ENCODE assay signal across 15 cellular contexts in the genomic region with DNA sequence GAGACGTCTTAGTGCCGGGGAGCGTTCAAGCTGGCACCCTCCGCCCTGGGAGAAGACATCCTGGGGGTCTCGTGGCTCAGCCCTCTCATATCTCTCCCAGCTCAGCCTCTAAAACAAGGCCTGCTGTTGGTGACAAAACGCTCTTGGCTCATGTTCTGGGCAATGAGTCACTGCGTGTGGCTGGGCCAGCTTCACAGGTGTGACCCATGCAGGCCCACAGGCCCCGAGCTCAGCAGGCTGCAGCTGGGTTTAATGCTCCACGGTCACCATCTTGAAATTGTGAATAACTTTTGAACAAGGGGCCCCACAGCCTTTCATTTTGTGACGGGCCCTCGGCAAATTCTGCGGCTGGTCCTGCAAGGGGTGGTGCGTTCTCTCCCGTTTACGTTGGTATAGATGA. TPM values are rescaled to one million over a fixed set of nuclear protein-coding genes. Genes with fewer than 3 reads are reported as not detected.
DNase-seq lines count a peak whose midpoint lies in the region; ATAC-seq and TF ChIP-seq lines count a peak whose summit lies in the region.
"Had no signal": no experiment of that assay in that cellular context is flagged by ENCODE, and none has a peak within 500 bp of the region (broad histone marks: within the 10 kb centered on the region; RNA-seq: fewer than 3 reads in every experiment).

No MANE protein-coding gene starts in this region.

- no peaks in the 10 kb centered on the region for H3K79me2 ChIP-seq in mammary epithelial cell (ENCODE audit: insufficient read depth, low read length)

- H2AK9ac ChIP-seq in IMR-90 (replicated peaks; ENCODE audit: low read depth, low read length, poor library complexity): peak overlapping the region; percentile 72

- H3K56ac ChIP-seq in IMR-90 (ENCODE audit: extremely low read depth, insufficient read depth, low read length): no peak overlapping the region

- H3K36me3 ChIP-seq in IMR-90 (ENCODE audit: control insufficient read depth, insufficient read depth, low read length) (peaks cover under 1% of the 10 kb centered on the region; the same call in 1 of the 2 replicates), mammary epithelial cell (ENCODE audit: insufficient read depth, low read length) (no peaks in the 10 kb centered on the region), thyroid gland (no peaks in the 10 kb centered on the region)
- H3K36me3 ChIP-seq: brain microvascular endothelial cell, SJSA1 had no signal

- no peak overlapping the region for H3K23ac ChIP-seq in IMR-90 (ENCODE audit: low read depth, low read length)

- H3K14ac ChIP-seq in IMR-90 (replicated peaks; ENCODE audit: low read depth, low read length): no peak overlapping the region

- no peak overlapping the region for H4K91ac ChIP-seq in IMR-90 (ENCODE audit: insufficient read depth, low read depth, low read length)

- H3K4me3 ChIP-seq in IMR-90 (ENCODE audit: insufficient read depth, low read depth, low read length) (no peak overlapping the region), mammary epithelial cell (replicated peaks in 1 of 3; ENCODE audit: insufficient read depth in 1 of 3, low read depth in 2 of 3, low read length in 3 of 3) (no peak overlapping the region), thyroid gland (replicated peaks in 1 of 3) (no peak overlapping the region)
- H3K4me3 ChIP-seq: SJSA1, tibial artery had no signal

- no peak overlapping the region for H2BK15ac ChIP-seq in IMR-90 (ENCODE audit: low read depth, low read length)

- TF ChIP-seq RAD21 in IMR-90 (IDR thresholded peaks at IDR 0.05; ENCODE audit: low read length): no peak

- 0 out of 2 replicates have a peak overlapping the region, but pooled peaks have one; percentile 24 for H2BK20ac ChIP-seq in IMR-90 (ENCODE audit: low read depth, low read length)

- H3K4me2 ChIP-seq in IMR-90 (ENCODE audit: low read depth, low read length) (no peak overlapping the region), mammary epithelial cell (ENCODE audit: insufficient read depth, low read depth, low read length) (no peak overlapping the region)

- H3K4me1 ChIP-seq in IMR-90 (ENCODE audit: control insufficient read depth, insufficient read depth, low read length) (peaks cover 6% of the 10 kb centered on the region), mammary epithelial cell (ENCODE audit: insufficient read depth, low read length) (peaks cover 22% of the 10 kb centered on the region), thyroid gland (peaks cover 0 to 15% of the 10 kb centered on the region in 2 donors)
- H3K4me1 ChIP-seq: SJSA1 had no signal

- DNase-seq in AG08395 (ENCODE audit: low spot score): peak; percentile 51
- DNase-seq in IMR-90: peak; percentile 75
- DNase-seq in mammary epithelial cell: peak; percentile 58
- peak; percentile 73 for DNase-seq in mesenteric fat pad (ENCODE audit: low spot score)
- DNase-seq in thyroid gland: no peak
- no peak for DNase-seq in AML-193 (lab: John Stamatoyannopoulos, UW)
- DNase-seq: brain microvascular endothelial cell, tibial artery had no signal

- no peak overlapping the region for H4K8ac ChIP-seq in IMR-90 (ENCODE audit: low read depth in 2 of 2, low read length in 2 of 2)

- H3K27ac ChIP-seq in IMR-90 (ENCODE audit: insufficient read depth, low read length) (no peak overlapping the region), mammary epithelial cell (ENCODE audit: insufficient read depth, low read depth, low read length) (peak overlapping the region; percentile 16), thyroid gland (no peak overlapping the region)
- H3K27ac ChIP-seq: brain microvascular endothelial cell, HL-60, SJSA1, tibial artery had no signal

- BruUV-seq in IMR-90 (replicated peaks; lab: Mats Ljungman, UMichigan) (no TSS peak), mammary epithelial cell (replicated peaks; lab: Mats Ljungman, UMichigan) (no TSS peak)

- H3K9me3 ChIP-seq in IMR-90 (ENCODE audit: control insufficient read depth, insufficient read depth, low read length) (no peaks in the 10 kb centered on the region), mammary epithelial cell (replicated peaks; ENCODE audit: insufficient read depth, low read length) (no peaks in the 10 kb centered on the region), thyroid gland (no peaks in the 10 kb centered on the region)
- H3K9me3 ChIP-seq: SJSA1, tibial artery had no signal

- H3K9me1 ChIP-seq in IMR-90 (ENCODE audit: insufficient read depth, low read length): no peaks in the 10 kb centered on the region

- H3K79me1 ChIP-seq in IMR-90 (ENCODE audit: low read depth in 1 of 2, low read length in 2 of 2): no peaks in the 10 kb centered on the region

- POLR2A ChIA-PET in IMR-90 (lab: Charles Lee; ENCODE audit: unreplicated experiment): no interaction called here

- CTCF ChIA-PET in IMR-90 (lab: Yijun Ruan, JAX): interaction anchor here (0.8 to 1.1 kb wide), 2 partner anchors 8 to 78 kb away, joined by 3 to 5 read pairs; no protein-coding TSS in a partner anchor
- CTCF ChIA-PET in mammary epithelial cell (lab: Charles Lee; ENCODE audit: low non-redundant PET): no interaction called here

- H4K20me1 ChIP-seq in IMR-90 (ENCODE audit: insufficient read depth, low read length) (no peaks in the 10 kb centered on the region), mammary epithelial cell (ENCODE audit: insufficient read depth, low read length) (no peaks in the 10 kb centered on the region)

- no peak overlapping the region for H3K18ac ChIP-seq in IMR-90 (ENCODE audit: low read depth, low read length)

- peak overlapping the region; percentile 32 for H2AFZ ChIP-seq in IMR-90 (replicated peaks; ENCODE audit: low read length, poor library complexity)
- peak overlapping the region; percentile 59 for H2AFZ ChIP-seq in mammary epithelial cell (ENCODE audit: low read depth, low read length)

- H2AK5ac ChIP-seq in IMR-90 (ENCODE audit: low read depth, low read length): no peak overlapping the region

- H3K4ac ChIP-seq in IMR-90 (ENCODE audit: low read depth, low read length): no peak overlapping the region

- ATAC-seq in IMR-90 (ENCODE audit: low read depth) (no peak), GM21825 (IDR thresholded peaks at IDR 0.05; ENCODE audit: unreplicated experiment) (no peak), GM21786 (IDR thresholded peaks at IDR 0.05; ENCODE audit: unreplicated experiment) (no peak)
- ATAC-seq: activated CD4-positive, CD25-positive, alpha-beta regulatory T cell treated with anti-CD3 and anti-CD28 coated beads, Interleukin-2, amount 50 U/mL, for 24 hours had no signal

- no peak overlapping the region for H4K5ac ChIP-seq in IMR-90 (ENCODE audit: low read depth, low read length)

- intact Hi-C loops in IMR-90 (cut with micrococcal nuclease): no loop called here
- intact Hi-C loops in mammary epithelial cell (cut with micrococcal nuclease): loop anchor here (1.0 to 2.0 kb wide), 2 partner anchors 15 to 21 kb away; no protein-coding TSS in a partner anchor
- intact Hi-C loops in thyroid gland (cut with DNase I): no loop called here

- H2BK5ac ChIP-seq in IMR-90 (ENCODE audit: low read depth, low read length, poor library complexity, severe bottlenecking): no peak overlapping the region

- TF ChIP-seq CTCF in IMR-90 (conservative IDR thresholded peaks at IDR 0.05; ENCODE audit: low read depth, low read length) (no peak), mammary epithelial cell (conservative IDR thresholded peaks at IDR 0.05 in 1 of 2, IDR thresholded peaks at IDR 0.05 in 1 of 2; ENCODE audit: extremely low read depth in 1 of 2, insufficient read depth in 1 of 2, low read depth in 1 of 2, low read length in 2 of 2) (no peak), thyroid gland (IDR thresholded peaks at IDR 0.05) (no peak)

- 55% methylated on average over 4 of the region's 15 CpGs; no CpG with 5 or more reads in 1 of the 2 experiments for WGBS in IMR-90 (ENCODE audit: extremely low coverage in 2 of 2, insufficient read length in 1 of 2), 2 experiments
- WGBS in mammary epithelial cell (ENCODE audit: low coverage, missing lambda C conversion rate): 80% methylated on average over 10 of the region's 15 CpGs
- WGBS in thyroid gland, 2 donors: 83 to 90% methylated on average over 15 of the region's 15 CpGs

- no peak overlapping the region for H2BK120ac ChIP-seq in IMR-90 (ENCODE audit: low read depth, low read length)

- H3K9ac ChIP-seq in IMR-90 (ENCODE audit: low read depth, low read length): no peak overlapping the region
- H3K9ac ChIP-seq in mammary epithelial cell (ENCODE audit: insufficient read depth, low read length): no peak overlapping the region

- in situ Hi-C loops in IMR-90 (cut with MboI; ENCODE audit: low sequenced_read_pairs): no loop called here
- in situ Hi-C loops in mammary epithelial cell (cut with MboI; ENCODE audit: low sequenced_read_pairs in 2 of 2): no loop called here

- H3K27me3 ChIP-seq in IMR-90 (ENCODE audit: control insufficient read depth, insufficient read depth, low read length): no peaks in the 10 kb centered on the region
- H3K27me3 ChIP-seq in mammary epithelial cell (ENCODE audit: insufficient read depth, low read length): no peaks in the 10 kb centered on the region
- H3K27me3 ChIP-seq in thyroid gland: no peaks in the 10 kb centered on the region
- H3K27me3 ChIP-seq: brain microvascular endothelial cell had no signal

- TF ChIP-seq POLR2A in IMR-90 (IDR thresholded peaks at IDR 0.05; ENCODE audit: low read depth, low read length): no peak
- TF ChIP-seq POLR2A in thyroid gland (IDR thresholded peaks at IDR 0.05): no peak

- dilution Hi-C loops in IMR-90 (cut with HindIII; ENCODE audit: low sequenced_read_pairs, unreplicated experiment): no loop called here
- dilution Hi-C loops in mammary epithelial cell (cut with HindIII; ENCODE audit: low sequenced_read_pairs): no loop called here

RNA-seq across cellular contexts. Expression of a gene that starts 22.4 kb away (rescaled TPM):
- total RNA-seq in IMR-90 (2012; rRNA removed) (2.2 and 3.3 TPM in 2 replicates), mammary epithelial cell (100 to 1,000 TPM in 1 of 2 donors, 10 to 100 TPM in 1; 32.2 to 230 TPM), mesenteric fat pad (61.4 TPM), thyroid gland (100 to 1,000 TPM in 1 of 4 donors, 10 to 100 TPM in 3; 42.1 to 131 (median 83.2) TPM)
- polyA plus RNA-seq in IMR-90 (2012; rRNA removed) (14.0 and 14.8 TPM in 2 replicates), mammary epithelial cell (12.7 TPM)
- 11.4 and 20.5 TPM in 2 replicates for polyA plus RNA-seq in IMR-90 (2012; cell fraction: cytosol; rRNA removed)
- polyA plus RNA-seq in IMR-90 (2012; cell fraction: nucleus; rRNA removed; ENCODE audit: low replicate concordance): 47.4 and 93.1 TPM in 2 replicates
- 6.2 TPM for polyA minus RNA-seq in mammary epithelial cell

RNA-seq across cellular contexts. Expression of a gene that starts 23.1 kb away (rescaled TPM):
- 97.1 and 110 TPM in 2 replicates for total RNA-seq in IMR-90 (2012; rRNA removed)
- 82.4 and 85.3 TPM in 2 replicates for polyA plus RNA-seq in IMR-90 (2012; rRNA removed)
- 64.2 and 83.7 TPM in 2 replicates for polyA plus RNA-seq in IMR-90 (2012; cell fraction: cytosol; rRNA removed)
- 46.8 and 170 TPM in 2 replicates for polyA plus RNA-seq in IMR-90 (2012; cell fraction: nucleus; rRNA removed; ENCODE audit: low replicate concordance)
- 10 to 100 TPM; 79.7 to 86.4 TPM for total RNA-seq in mammary epithelial cell
- 139 TPM for polyA plus RNA-seq in mammary epithelial cell
- polyA minus RNA-seq in mammary epithelial cell: 104 TPM
- 92.0 TPM for total RNA-seq in mesenteric fat pad
- 10 to 100 TPM; 42.9 to 79.8 (median 47.4) TPM for total RNA-seq in thyroid gland

RNA-seq across cellular contexts. Expression of a gene that starts 46.0 kb away (rescaled TPM):
- not detected in 2 replicates for total RNA-seq in IMR-90 (2012; rRNA removed)
- polyA plus RNA-seq in IMR-90 (2012; rRNA removed): not detected in 2 replicates
- polyA plus RNA-seq in IMR-90 (2012; cell fraction: cytosol; rRNA removed): not detected in 2 replicates
- polyA plus RNA-seq in IMR-90 (2012; cell fraction: nucleus; rRNA removed; ENCODE audit: low replicate concordance): 0.02 and 0.09 TPM in 2 replicates
- total RNA-seq in mammary epithelial cell: 1 to 10 TPM in 1 of 2 donors, under 1 TPM in 1; 0.66 to 3.0 TPM
- 0.14 TPM for polyA plus RNA-seq in mammary epithelial cell
- not detected for polyA minus RNA-seq in mammary epithelial cell
- not detected for total RNA-seq in mesenteric fat pad
- total RNA-seq in thyroid gland: 1 to 10 TPM in 1 of 4 donors, under 1 TPM in 1, not detected in 2; 0.34 to 3.9 TPM
- total RNA-seq: activated T-helper 1 cell treated with anti-CD3 and anti-CD28 coated beads, Interleukin-12 subunit alpha, Interleukin-12 subunit beta, Interleukin-2, Interleukin-4 antibody, amounts not matched to agents 30 ng/mL and 10 ng/mL and 1 ng/mL, durations not matched to agents 14 hours and 24 hours and 36 hours; SJSA1 had no signal
- polyA plus RNA-seq: AG04450 had no signal

Comparison
In these comparisons a context has a peak if more than half of its experiments do, and no peak if none do; other contexts are left out.
1. DNase-seq: peak in AG08395 (single experiment), IMR-90 (single experiment), mammary epithelial cell (single experiment) and mesenteric fat pad (single experiment); none in thyroid gland (0 of 2) and AML-193 (0 of 2).